Comparison of ENCODE assay signal across 8 cellular contexts in the genomic region with DNA sequence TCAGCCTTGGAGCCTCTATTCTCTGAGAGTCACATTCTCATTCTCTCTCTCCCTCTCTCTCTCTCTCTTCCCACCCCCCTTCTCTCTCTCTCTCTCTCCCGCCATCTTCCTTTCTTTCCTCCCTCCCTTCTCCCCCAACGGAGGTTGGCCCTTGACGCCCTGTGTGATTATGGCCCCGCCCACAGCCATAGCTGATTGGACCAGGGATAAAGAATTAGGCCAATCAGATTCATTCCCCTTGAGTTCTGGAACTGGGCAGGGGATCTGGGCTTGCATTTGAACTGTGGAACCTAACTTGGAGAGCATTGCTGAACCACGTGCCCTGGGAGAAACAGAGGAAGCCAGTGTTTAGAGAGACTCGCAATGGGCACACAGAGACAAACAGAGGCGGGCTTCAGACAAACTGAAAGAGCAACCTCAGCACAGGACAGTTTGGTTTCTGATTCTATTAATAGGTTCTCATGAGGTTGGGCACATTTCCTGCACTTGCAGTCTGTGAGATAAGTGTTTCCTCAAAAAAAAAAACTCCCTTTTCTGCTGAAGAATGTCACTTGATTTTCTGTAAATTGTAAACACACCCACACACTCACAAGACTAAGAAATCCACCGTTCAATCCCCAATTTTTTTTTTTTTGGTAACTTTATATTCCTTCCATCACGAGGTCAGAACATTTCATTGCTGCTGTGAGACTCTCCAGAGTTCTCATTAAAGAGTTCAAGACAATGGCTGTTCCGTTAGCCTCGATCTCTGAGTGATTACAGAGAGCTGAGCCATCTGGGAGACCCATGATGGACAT. TPM values are rescaled to one million over a fixed set of nuclear protein-coding genes. Genes with fewer than 3 reads are reported as not detected.
DNase-seq lines count a peak whose midpoint lies in the region; ATAC-seq and TF ChIP-seq lines count a peak whose summit lies in the region.

No MANE protein-coding gene starts in this region.

- H3K4me1 Mint-ChIP-seq in activated naive CD8-positive, alpha-beta T cell treated with anti-CD3 and anti-CD28 coated beads for 36 hours, result peaks cover 64% of the 10 kb centered on the region

- H3K4me1 ChIP-seq in right cardiac atrium (ENCODE audit: control insufficient read depth, insufficient read depth, low read length), result no peaks in the 10 kb centered on the region

- no peaks in the 10 kb centered on the region for H3K36me3 ChIP-seq in SK-N-MC (ENCODE audit: insufficient read depth, low read length)

- peak overlapping the region; percentile 21; the same call in 1 of the 2 replicates for H3K27ac ChIP-seq in SK-N-MC
- H3K27ac ChIP-seq in right cardiac atrium (ENCODE audit: low read length), result peak overlapping the region; percentile 54

- no peak overlapping the region for H3K9ac ChIP-seq in SK-N-MC (ENCODE audit: insufficient read length)

- 11% methylated on average over 11 of the region's 11 CpGs for WGBS in right cardiac atrium

- H3K27me3 Mint-ChIP-seq in activated naive CD8-positive, alpha-beta T cell treated with anti-CD3 and anti-CD28 coated beads for 36 hours, result no peaks in the 10 kb centered on the region

- intact Hi-C loops in right cardiac atrium (cut with DNase I), result no loop called here

- H3K9me3 ChIP-seq in SK-N-MC (ENCODE audit: low read depth, low read length) (no peaks in the 10 kb centered on the region), right cardiac atrium (ENCODE audit: control insufficient read depth, low read length) (no peaks in the 10 kb centered on the region)

- DNase-seq in AG08396 (ENCODE audit: low spot score) (peak; percentile 87), SK-N-MC (ENCODE audit: low read depth, low spot score) (no peak), right cardiac atrium (peak; percentile 86 to 95 (median 93)), HT-29 (ENCODE audit: low spot score) (no peak)
- peak; percentile 85 for DNase-seq in activated naive CD8-positive, alpha-beta T cell treated with anti-CD3 and anti-CD28 coated beads for 36 hours
- DNase-seq in stimulated activated CD4-positive, alpha-beta T cell treated with anti-CD3 and anti-CD28 coated beads, Interleukin-12 subunit alpha, Interleukin-12 subunit beta, amount 100 ng/mL, for 4 hours, result peak; percentile 73

- peak overlapping the region; percentile 72 for H3K4me3 Mint-ChIP-seq in activated naive CD8-positive, alpha-beta T cell treated with anti-CD3 and anti-CD28 coated beads for 36 hours

- H3K4me3 ChIP-seq in SK-N-MC (no peak overlapping the region), right cardiac atrium (ENCODE audit: low read length) (peak overlapping the region; percentile 11)

- H3K27me3 ChIP-seq in right cardiac atrium (ENCODE audit: control insufficient read depth, insufficient read depth), result no peaks in the 10 kb centered on the region

- peak; percentile 35 for TF ChIP-seq POLR2A in GM18951 (IDR thresholded peaks at IDR 0.05; ENCODE audit: extremely low read depth, insufficient read depth, insufficient read length)

- ATAC-seq in HG03135 (IDR thresholded peaks at IDR 0.05; ENCODE audit: unreplicated experiment) (peak; percentile 74), right cardiac atrium (peak; percentile 90)

- peaks cover 3% of the 10 kb centered on the region for H3K36me3 Mint-ChIP-seq in activated naive CD8-positive, alpha-beta T cell treated with anti-CD3 and anti-CD28 coated beads for 36 hours

- H3K27ac Mint-ChIP-seq in activated naive CD8-positive, alpha-beta T cell treated with anti-CD3 and anti-CD28 coated beads for 36 hours, result peak overlapping the region; percentile 99

- peaks cover 7% of the 10 kb centered on the region for H3K9me3 Mint-ChIP-seq in activated naive CD8-positive, alpha-beta T cell treated with anti-CD3 and anti-CD28 coated beads for 36 hours

- in situ Hi-C loops in GM18951 (cut with MboI; ENCODE audit: low sequenced_read_pairs, unreplicated experiment), result no loop called here

RNA-seq across cellular contexts. Expression of a gene that starts 3.6 kb away (rescaled TPM):
- total RNA-seq in activated naive CD8-positive, alpha-beta T cell treated with anti-CD3 and anti-CD28 coated beads for 36 hours, result 1 to 10 TPM; 3.6 to 3.9 TPM
- 1 to 10 TPM; 1.1 to 4.0 (median 2.7) TPM for total RNA-seq in right cardiac atrium
- polyA plus RNA-seq in right cardiac atrium, result 1.1 TPM
- total RNA-seq in HT-29 (2014; rRNA removed; shearing (Covaris generic)), result not detected in 2 replicates

Comparison
In these comparisons a context has a peak if more than half of its experiments do, and no peak if none do; other contexts are left out.
1. DNase-seq: peak in AG08396 (single experiment), activated naive CD8-positive, alpha-beta T cell treated with anti-CD3 and anti-CD28 coated beads for 36 hours (single experiment), right cardiac atrium (3 of 3) and stimulated activated CD4-positive, alpha-beta T cell treated with anti-CD3 and anti-CD28 coated beads, Interleukin-12 subunit alpha, Interleukin-12 subunit beta, amount 100 ng/mL, for 4 hours (single experiment); none in SK-N-MC (single experiment) and HT-29 (single experiment).